In the genomic region with DNA sequence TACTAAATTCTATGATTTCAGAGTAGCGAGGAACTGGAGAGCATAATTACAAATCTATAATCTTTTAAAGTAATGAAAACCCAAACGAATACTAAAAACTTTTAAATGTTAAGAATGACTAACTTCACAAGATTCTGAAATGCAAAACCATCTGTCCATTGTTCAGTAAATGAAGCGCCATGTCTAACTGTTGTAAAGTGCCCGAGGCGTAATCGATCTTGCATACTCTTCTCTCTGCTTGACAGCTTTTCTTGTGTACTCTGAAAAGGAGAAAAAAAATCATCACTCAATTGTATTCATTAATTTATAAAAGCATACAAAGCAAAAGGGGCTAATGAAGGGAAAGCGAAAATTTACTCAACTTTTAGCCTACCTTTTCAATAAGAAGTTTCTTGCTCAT, we compare ENCODE assay signal across 21 cellular contexts.
"Had no signal": no experiment of that assay in that cellular context is flagged by ENCODE, and none has a peak within 500 bp of the region (broad histone marks: within the 10 kb centered on the region; RNA-seq: fewer than 3 reads in every experiment).

No MANE protein-coding gene starts in this region.

- H3K9me3 Mint-ChIP-seq: natural killer cell treated with Interleukin-12 subunit alpha and Interleukin-12 subunit beta and Interleukin-15 and Interleukin-18, amount 100 ng/mL, for 72 hours; neural crest cell; stimulated activated naive B cell treated with anti-CD40 and anti-IgM and Interleukin-4, amounts not matched to agents 10 μg/mL and 1 μg/mL and 100 μg/mL, for 72 hours had no signal

- H3K4me3 Mint-ChIP-seq: naive thymus-derived CD4-positive, alpha-beta T cell; natural killer cell treated with Interleukin-12 subunit alpha and Interleukin-12 subunit beta and Interleukin-15 and Interleukin-18, amount 100 ng/mL, for 72 hours; neural crest cell; stimulated activated naive B cell treated with anti-CD40 and anti-IgM and Interleukin-4, amounts not matched to agents 10 μg/mL and 1 μg/mL and 100 μg/mL, for 72 hours had no signal

- ATAC-seq: mucosa of descending colon; naive thymus-derived CD4-positive, alpha-beta T cell; natural killer cell treated with Interleukin-12 subunit alpha and Interleukin-12 subunit beta and Interleukin-15 and Interleukin-18, amount 100 ng/mL, for 72 hours; pancreas; right lobe of liver; stimulated activated naive B cell treated with anti-CD40 and anti-IgM and Interleukin-4, amounts not matched to agents 10 μg/mL and 1 μg/mL and 100 μg/mL, for 72 hours; stimulated activated naive CD8-positive, alpha-beta T cell treated with anti-CD3 and anti-CD28 coated beads, Interleukin-15, Interleukin-2, amounts not matched to agents 100 U/mL and 50 U/mL, for 24 hours had no signal

- DNase-seq: islet precursor cell; left ventricle myocardium inferior; midbrain; mucosa of descending colon; naive thymus-derived CD4-positive, alpha-beta T cell; nucleus accumbens; pancreas; posterior cingulate gyrus; right lobe of liver; stimulated activated CD4-positive, alpha-beta T cell treated with anti-CD3 and anti-CD28 coated beads, Interleukin-1b, Interleukin-23, amount 100 ng/mL, for 48 hours; stimulated activated CD4-positive, alpha-beta T cell treated with anti-CD3 and anti-CD28 coated beads, Interleukin-2, amount 100 ng/mL, for 48 hours; stimulated activated CD4-positive, alpha-beta T cell treated with anti-CD3 and anti-CD28 coated beads, Interleukin-4, amount 100 ng/mL, for 4 hours; stimulated activated naive B cell treated with anti-CD40 and anti-IgM and Interleukin-4, amounts not matched to agents 10 μg/mL and 1 μg/mL and 100 μg/mL, for 72 hours; stimulated activated naive CD8-positive, alpha-beta T cell treated with anti-CD3 and anti-CD28 coated beads, Interleukin-15, Interleukin-2, amounts not matched to agents 100 U/mL and 50 U/mL, for 24 hours; stomach; testis; thyroid gland; transverse colon; upper lobe of left lung had no signal

- H3K27ac Mint-ChIP-seq: natural killer cell treated with Interleukin-12 subunit alpha and Interleukin-12 subunit beta and Interleukin-15 and Interleukin-18, amount 100 ng/mL, for 72 hours; stimulated activated naive B cell treated with anti-CD40 and anti-IgM and Interleukin-4, amounts not matched to agents 10 μg/mL and 1 μg/mL and 100 μg/mL, for 72 hours had no signal

- H3K27me3 Mint-ChIP-seq: naive thymus-derived CD4-positive, alpha-beta T cell; natural killer cell treated with Interleukin-12 subunit alpha and Interleukin-12 subunit beta and Interleukin-15 and Interleukin-18, amount 100 ng/mL, for 72 hours; stimulated activated naive B cell treated with anti-CD40 and anti-IgM and Interleukin-4, amounts not matched to agents 10 μg/mL and 1 μg/mL and 100 μg/mL, for 72 hours had no signal
